23 cellular contexts compared by ENCODE assay signal in genomic region chr9:16796304-16796825, GRCh38.
"Had no signal": no experiment of that assay in that cellular context is flagged by ENCODE, and none has a peak within 500 bp of the region (broad histone marks: within the 10 kb centered on the region; RNA-seq: fewer than 3 reads in every experiment).

No MANE protein-coding gene starts in this region.

- H3K27ac Mint-ChIP-seq: dendritic cell treated with granulocyte-macrophage colony-stimulating factor and Interleukin-4, amounts not matched to agents 40 ng/mL and 50 ng/mL, for 4 days; endodermal cell; memory B cell; naive B cell; natural killer cell treated with Interleukin-12 subunit alpha and Interleukin-12 subunit beta and Interleukin-15 and Interleukin-18, amount 100 ng/mL, for 72 hours; progenitor cell of endocrine pancreas; stimulated activated memory B cell treated with anti-CD40 and anti-IgM and Interleukin-4, amounts not matched to agents 10 μg/mL and 1 μg/mL and 100 μg/mL, for 72 hours; type B pancreatic cell had no signal

- H3K9me3 Mint-ChIP-seq: endodermal cell; natural killer cell treated with Interleukin-12 subunit alpha and Interleukin-12 subunit beta and Interleukin-15 and Interleukin-18, amount 100 ng/mL, for 72 hours had no signal

- H3K4me3 Mint-ChIP-seq: dendritic cell treated with granulocyte-macrophage colony-stimulating factor and Interleukin-4, amounts not matched to agents 40 ng/mL and 50 ng/mL, for 4 days; endodermal cell; memory B cell; naive B cell; natural killer cell treated with Interleukin-12 subunit alpha and Interleukin-12 subunit beta and Interleukin-15 and Interleukin-18, amount 100 ng/mL, for 72 hours; neural crest cell; stimulated activated memory B cell treated with anti-CD40 and anti-IgM and Interleukin-4, amounts not matched to agents 10 μg/mL and 1 μg/mL and 100 μg/mL, for 72 hours; type B pancreatic cell had no signal

- H3K36me3 Mint-ChIP-seq: memory B cell; naive B cell; natural killer cell treated with Interleukin-12 subunit alpha and Interleukin-12 subunit beta and Interleukin-15 and Interleukin-18, amount 100 ng/mL, for 72 hours; stimulated activated memory B cell treated with anti-CD40 and anti-IgM and Interleukin-4, amounts not matched to agents 10 μg/mL and 1 μg/mL and 100 μg/mL, for 72 hours had no signal

- H3K27me3 Mint-ChIP-seq: dendritic cell treated with granulocyte-macrophage colony-stimulating factor and Interleukin-4, amounts not matched to agents 40 ng/mL and 50 ng/mL, for 4 days; memory B cell; naive B cell; natural killer cell treated with Interleukin-12 subunit alpha and Interleukin-12 subunit beta and Interleukin-15 and Interleukin-18, amount 100 ng/mL, for 72 hours; progenitor cell of endocrine pancreas; stimulated activated memory B cell treated with anti-CD40 and anti-IgM and Interleukin-4, amounts not matched to agents 10 μg/mL and 1 μg/mL and 100 μg/mL, for 72 hours; type B pancreatic cell had no signal

- H3K27ac ChIP-seq: neutrophil, pancreas, spleen, testis, tibial artery had no signal

- H3K9me3 ChIP-seq: colonic mucosa, esophagus muscularis mucosa, neutrophil, pancreas, testis, tibial artery had no signal

- H3K27me3 ChIP-seq: colonic mucosa, esophagus muscularis mucosa, neutrophil, pancreas, spleen, testis, tibial artery had no signal

- H3K36me3 ChIP-seq: colonic mucosa, esophagus muscularis mucosa, neutrophil, pancreas, spleen, tibial artery had no signal

- ATAC-seq: natural killer cell treated with Interleukin-12 subunit alpha and Interleukin-12 subunit beta and Interleukin-15 and Interleukin-18, amount 100 ng/mL, for 72 hours; pancreas; sciatic nerve; stimulated activated memory B cell treated with anti-CD40 and anti-IgM and Interleukin-4, amounts not matched to agents 10 μg/mL and 1 μg/mL and 100 μg/mL, for 72 hours; stimulated activated naive CD8-positive, alpha-beta T cell treated with anti-CD3 and anti-CD28 coated beads, Interleukin-15, Interleukin-2, amounts not matched to agents 100 U/mL and 50 U/mL, for 24 hours had no signal

- H3K4me1 ChIP-seq: colonic mucosa, pancreas, spleen, tibial artery had no signal

- H3K4me3 ChIP-seq: colonic mucosa, esophagus muscularis mucosa, lung, pancreas, spleen, testis, tibial artery had no signal

- H3K4me1 Mint-ChIP-seq: memory B cell; naive B cell; stimulated activated memory B cell treated with anti-CD40 and anti-IgM and Interleukin-4, amounts not matched to agents 10 μg/mL and 1 μg/mL and 100 μg/mL, for 72 hours had no signal

- DNase-seq: colonic mucosa; effector CD8-positive, alpha-beta T cell; endodermal cell; foreskin melanocyte; naive B cell; pancreas; spleen; stimulated activated CD4-positive, alpha-beta T cell treated with anti-CD3 and anti-CD28 coated beads, Interleukin-4, amount 100 ng/mL, for 4 hours; stimulated activated naive CD8-positive, alpha-beta T cell treated with anti-CD3 and anti-CD28 coated beads, Interleukin-15, Interleukin-2, amounts not matched to agents 100 U/mL and 50 U/mL, for 24 hours; substantia nigra; testis; tibial artery had no signal
